ENCODE assay signal across 1 cellular context in the genomic region with DNA sequence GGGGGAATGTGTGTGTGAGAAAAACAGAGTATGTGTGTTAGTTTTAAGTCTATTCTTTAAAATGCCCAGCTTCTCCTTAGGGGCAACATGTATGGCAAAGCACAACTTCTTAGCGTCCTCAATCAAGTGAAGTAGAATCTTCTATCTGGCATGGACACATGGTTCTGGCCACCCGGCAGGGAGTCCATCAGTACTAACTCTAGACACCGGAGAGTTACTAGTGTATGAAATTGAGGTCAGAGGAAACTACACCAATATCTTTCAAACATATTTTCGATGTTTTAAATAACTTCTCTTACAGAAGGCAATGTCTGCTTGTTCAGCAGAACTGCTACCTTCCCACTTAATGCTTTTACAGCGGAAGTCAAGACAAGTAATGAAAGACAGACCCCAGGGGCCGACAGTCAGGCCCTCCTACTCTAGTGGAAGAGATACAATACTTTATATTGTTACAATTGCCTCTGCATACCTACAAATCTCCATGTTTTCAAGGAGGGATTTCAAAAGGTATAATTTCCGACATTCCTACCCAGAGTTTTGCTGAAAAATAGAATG.
TF ChIP-seq lines count a peak whose summit lies in the region.

No MANE protein-coding gene starts in this region.

TF ChIP-seq in SK-N-SH treated with all-trans-retinoic acid at 6 μM for 48 hours, 23 proteins besides CTCF, POLR2A, EP300 and RAD21 (continued from another document):
- TF ChIP-seq TCF4 (CRISPR knock-in tag; IDR thresholded peaks at IDR 0.05; ENCODE audit: borderline replicate concordance) (no peak), ARNTL (CRISPR knock-in tag; IDR thresholded peaks at IDR 0.05; ENCODE audit: borderline replicate concordance, low read depth) (no peak), ZC3H10 (CRISPR knock-in tag; IDR thresholded peaks at IDR 0.05) (no peak)
